13 cellular contexts compared by ENCODE assay signal in genomic region chr19:28883241-28883693, GRCh38.
DNase-seq lines count a peak whose midpoint lies in the region; ATAC-seq and TF ChIP-seq lines count a peak whose summit lies in the region.
"Had no signal": no experiment of that assay in that cellular context is flagged by ENCODE, and none has a peak within 500 bp of the region (broad histone marks: within the 10 kb centered on the region; RNA-seq: fewer than 3 reads in every experiment).

No MANE protein-coding gene starts in this region.

- peak overlapping the region; percentile 9 to 81 (median 72) for H3K27ac ChIP-seq in heart right ventricle

- peaks cover 22% of the 10 kb centered on the region for H3K27me3 ChIP-seq in adipocyte (replicated peaks; ENCODE audit: control insufficient read depth, insufficient read depth, low read length)
- peaks cover 0 to 5% (median 0%) of the 10 kb centered on the region in 7 donors for H3K27me3 ChIP-seq in heart right ventricle
- H3K27me3 ChIP-seq: breast epithelium had no signal

- H3K27ac Mint-ChIP-seq in CD14-positive monocyte: no peak overlapping the region
- no peak overlapping the region for H3K27ac Mint-ChIP-seq in activated naive CD8-positive, alpha-beta T cell treated with anti-CD3 and anti-CD28 coated beads, Interleukin-2, amount 50 U/mL, for 24 hours
- H3K27ac Mint-ChIP-seq: activated T-helper 17 cell treated with anti-CD3 and anti-CD28 coated beads, Interleukin-2, amount 50 U/mL, for 72 hours; stimulated activated naive B cell treated with anti-CD40 and anti-IgM and Interleukin-4, amounts not matched to agents 10 μg/mL and 1 μg/mL and 100 μg/mL, for 72 hours had no signal

- no peaks in the 10 kb centered on the region for H3K9me3 ChIP-seq in adipocyte (ENCODE audit: control insufficient read depth, low read length)
- H3K9me3 ChIP-seq in heart right ventricle: no peaks in the 10 kb centered on the region

- TF ChIP-seq CTCF in heart right ventricle (IDR thresholded peaks at IDR 0.05) (no peak), CD14-positive monocyte (IDR thresholded peaks at IDR 0.05) (no peak)

- H3K36me3 ChIP-seq in adipocyte (ENCODE audit: control insufficient read depth, insufficient read depth, low read length, severe bottlenecking) (no peaks in the 10 kb centered on the region), heart right ventricle (no peaks in the 10 kb centered on the region)
- H3K36me3 ChIP-seq: breast epithelium had no signal

- H3K4me3 Mint-ChIP-seq in CD14-positive monocyte: no peak overlapping the region
- H3K4me3 Mint-ChIP-seq in activated naive CD8-positive, alpha-beta T cell treated with anti-CD3 and anti-CD28 coated beads, Interleukin-2, amount 50 U/mL, for 24 hours: no peak overlapping the region
- H3K4me3 Mint-ChIP-seq: activated T-helper 17 cell treated with anti-CD3 and anti-CD28 coated beads, Interleukin-2, amount 50 U/mL, for 72 hours; stimulated activated naive B cell treated with anti-CD40 and anti-IgM and Interleukin-4, amounts not matched to agents 10 μg/mL and 1 μg/mL and 100 μg/mL, for 72 hours had no signal

- intact Hi-C loops in heart right ventricle (cut with DNase I): loop anchor here in 1 of 10 donors (5.0 kb wide), 1 partner anchor 416 kb away; no protein-coding TSS in a partner anchor
- intact Hi-C loops in CD14-positive monocyte (cut with micrococcal nuclease): no loop called here

- H3K4me1 ChIP-seq in adipocyte (ENCODE audit: control insufficient read depth, insufficient read depth, low read length) (peaks cover 34% of the 10 kb centered on the region), heart right ventricle (peaks cover 3 to 27% (median 6%) of the 10 kb centered on the region in 9 donors)
- H3K4me1 ChIP-seq: breast epithelium had no signal

- peak overlapping the region; percentile 8 for H3K9ac ChIP-seq in adipocyte (ENCODE audit: low read length)

- DNase-seq in AG08396 (ENCODE audit: low spot score) (peak; percentile 61), adipocyte (ENCODE audit: low read depth) (peak; percentile 29), heart right ventricle (peak; percentile 23 to 58), nucleus accumbens (lab: John Stamatoyannopoulos, UW) (peak in 34 of 56 donors; percentile 3 to 63 (median 27)), CD14-positive monocyte (ENCODE audit: low spot score) (no peak), HK-2 (ENCODE audit: unreplicated experiment) (no peak)
- no peak for DNase-seq in effector CD8-positive, alpha-beta T cell (lab: John Stamatoyannopoulos, UW)
- no peak for DNase-seq in activated naive CD8-positive, alpha-beta T cell treated with anti-CD3 and anti-CD28 coated beads, Interleukin-2, amount 50 U/mL, for 24 hours
- DNase-seq: ACHN; SIG-M5; stimulated activated naive B cell treated with anti-CD40 and anti-IgM and Interleukin-4, amounts not matched to agents 10 μg/mL and 1 μg/mL and 100 μg/mL, for 72 hours had no signal

- WGBS in heart right ventricle, 2 donors: 15 to 25% methylated on average over 9 of the region's 9 CpGs

- H3K4me1 Mint-ChIP-seq in CD14-positive monocyte: peaks cover 1% of the 10 kb centered on the region
- peaks cover 2% of the 10 kb centered on the region for H3K4me1 Mint-ChIP-seq in activated naive CD8-positive, alpha-beta T cell treated with anti-CD3 and anti-CD28 coated beads, Interleukin-2, amount 50 U/mL, for 24 hours
- H3K4me1 Mint-ChIP-seq: activated T-helper 17 cell treated with anti-CD3 and anti-CD28 coated beads, Interleukin-2, amount 50 U/mL, for 72 hours had no signal

- peak overlapping the region; percentile 32 for H3K4me3 ChIP-seq in adipocyte (ENCODE audit: low read length)
- peak overlapping the region in 8 of 10 donors; percentile 13 to 53 (median 48) for H3K4me3 ChIP-seq in heart right ventricle

- H3K27me3 Mint-ChIP-seq in CD14-positive monocyte (ENCODE audit: low read depth in 3 of 3): peaks cover 3 to 8% (median 8%) of the 10 kb centered on the region in 3 donors
- no peaks in the 10 kb centered on the region for H3K27me3 Mint-ChIP-seq in activated naive CD8-positive, alpha-beta T cell treated with anti-CD3 and anti-CD28 coated beads, Interleukin-2, amount 50 U/mL, for 24 hours

- H3K36me3 Mint-ChIP-seq in CD14-positive monocyte: no peaks in the 10 kb centered on the region
- H3K36me3 Mint-ChIP-seq in activated naive CD8-positive, alpha-beta T cell treated with anti-CD3 and anti-CD28 coated beads, Interleukin-2, amount 50 U/mL, for 24 hours (ENCODE audit: low read depth): no peaks in the 10 kb centered on the region
- H3K36me3 Mint-ChIP-seq: stimulated activated naive B cell treated with anti-CD40 and anti-IgM and Interleukin-4, amounts not matched to agents 10 μg/mL and 1 μg/mL and 100 μg/mL, for 72 hours had no signal

- no peaks in the 10 kb centered on the region for H3K9me3 Mint-ChIP-seq in CD14-positive monocyte
- H3K9me3 Mint-ChIP-seq in activated naive CD8-positive, alpha-beta T cell treated with anti-CD3 and anti-CD28 coated beads, Interleukin-2, amount 50 U/mL, for 24 hours: no peaks in the 10 kb centered on the region
- H3K9me3 Mint-ChIP-seq: activated T-helper 17 cell treated with anti-CD3 and anti-CD28 coated beads, Interleukin-2, amount 50 U/mL, for 72 hours had no signal

- ATAC-seq in heart right ventricle: peak; percentile 73 to 89 (median 82)
- no peak for ATAC-seq in activated naive CD8-positive, alpha-beta T cell treated with anti-CD3 and anti-CD28 coated beads, Interleukin-2, amount 50 U/mL, for 24 hours
- ATAC-seq: activated T-helper 17 cell treated with anti-CD3 and anti-CD28 coated beads, Interleukin-2, amount 50 U/mL, for 72 hours; stimulated activated naive B cell treated with anti-CD40 and anti-IgM and Interleukin-4, amounts not matched to agents 10 μg/mL and 1 μg/mL and 100 μg/mL, for 72 hours had no signal

Comparison
In these comparisons a context has a peak if more than half of its experiments do, and no peak if none do; other contexts are left out.
1. DNase-seq: peak in AG08396 (single experiment), adipocyte (single experiment), heart right ventricle (2 of 2) and nucleus accumbens (34 of 56); none in effector CD8-positive, alpha-beta T cell (single experiment), CD14-positive monocyte (single experiment), HK-2 (single experiment) and activated naive CD8-positive, alpha-beta T cell treated with anti-CD3 and anti-CD28 coated beads, Interleukin-2, amount 50 U/mL, for 24 hours (single experiment).